In the genomic region with DNA sequence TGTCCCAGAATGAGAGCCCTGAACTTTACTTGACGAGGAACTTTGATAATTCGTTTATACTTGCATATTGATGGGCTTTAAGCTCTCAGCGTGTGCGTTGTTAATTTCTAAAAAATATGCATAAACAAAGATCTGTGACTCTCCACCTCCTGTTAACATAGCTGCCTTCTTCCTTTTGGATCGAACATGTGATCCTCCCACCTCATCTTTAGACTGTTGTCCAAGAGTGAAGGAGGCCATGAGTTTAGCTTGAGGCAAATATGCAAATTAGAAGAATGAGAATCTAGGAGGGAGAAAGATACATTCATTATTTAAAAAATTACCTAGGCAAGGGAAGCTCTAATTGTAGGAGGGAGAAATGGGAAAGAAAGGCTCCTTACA, we compare ENCODE assay signal across 8 cellular contexts. TPM values are rescaled to one million over a fixed set of nuclear protein-coding genes. Genes with fewer than 3 reads are reported as not detected.
DNase-seq lines count a peak whose midpoint lies in the region; ATAC-seq, FAIRE-seq and TF ChIP-seq lines count a peak whose summit lies in the region.

No MANE protein-coding gene starts in this region.

- H3K36me3 Mint-ChIP-seq in T-helper 17 cell (ENCODE audit: low read depth), result no peaks in the 10 kb centered on the region

- peaks cover 9% of the 10 kb centered on the region for H3K4me1 Mint-ChIP-seq in T-helper 17 cell

- peaks cover 8% of the 10 kb centered on the region for H3K27me3 Mint-ChIP-seq in T-helper 17 cell

- no peak for FAIRE-seq in D721Med (lab: Jason Lieb, UNC)

- ATAC-seq in T-helper 17 cell (no peak), HG02840 (IDR thresholded peaks at IDR 0.05; ENCODE audit: low FRiP score, unreplicated experiment) (no peak)

- TF ChIP-seq CTCF in fibroblast of the aortic adventitia (IDR thresholded peaks at IDR 0.05; ENCODE audit: insufficient read depth, low read length), result no peak
- TF ChIP-seq CTCF in D721Med (IDR thresholded peaks at IDR 0.05; ENCODE audit: insufficient read depth, missing control alignments), result no peak

- peak overlapping the region; percentile 88 for H3K4me3 ChIP-seq in fibroblast of the aortic adventitia (ENCODE audit: low read depth, low read length)
- H3K4me3 ChIP-seq in skeletal muscle cell (ENCODE audit: low read depth, low read length), result peak overlapping the region; percentile 68

- H3K9me3 ChIP-seq in T-helper 17 cell (ENCODE audit: control insufficient read depth, low read length, poor library complexity, severe bottlenecking), result no peaks in the 10 kb centered on the region

- peak overlapping the region; percentile 97 for H3K27ac Mint-ChIP-seq in T-helper 17 cell

- DNase-seq in NCI-H345 treated with DMSO at 0.1 percent for 48 hours (lab: John Stamatoyannopoulos, UW; ENCODE audit: unreplicated experiment), result peak; percentile 17
- DNase-seq in NCI-H345 (lab: John Stamatoyannopoulos, UW), result no peak
- DNase-seq in T-helper 17 cell, result no peak
- peak; percentile 25 for DNase-seq in fibroblast of the aortic adventitia (ENCODE audit: low read depth)
- DNase-seq in skeletal muscle cell (ENCODE audit: low read depth), result no peak
- no peak for DNase-seq in D721Med (ENCODE audit: insufficient read length, low spot score)
- DNase-seq in SIG-M5 (lab: John Stamatoyannopoulos, UW), result no peak

- peak overlapping the region; percentile 87 for H3K4me3 Mint-ChIP-seq in T-helper 17 cell

RNA-seq across cellular contexts. Expression of gene TTC8, which starts 0.6 kb away (rescaled TPM):
- 1 to 10 TPM; 2.8 to 3.4 TPM for total RNA-seq in T-helper 17 cell
- 32.8 and 62.6 TPM in 2 replicates for total RNA-seq in fibroblast of the aortic adventitia (ENCODE audit: low replicate concordance)

RNA-seq across cellular contexts. Expression of gene EML5, which starts 32.3 kb away (rescaled TPM):
- total RNA-seq in T-helper 17 cell (1 to 10 TPM; 3.1 to 3.7 TPM), fibroblast of the aortic adventitia (ENCODE audit: low replicate concordance) (under 0.01 TPM in 1 of 2 replicates, not detected in the other)

Comparison
In these comparisons a context has a peak if more than half of its experiments do, and no peak if none do; other contexts are left out.
1. DNase-seq: peak in NCI-H345 treated with DMSO at 0.1 percent for 48 hours (single experiment) and fibroblast of the aortic adventitia (single experiment); none in NCI-H345 (single experiment), T-helper 17 cell (0 of 3), skeletal muscle cell (single experiment), D721Med (single experiment) and SIG-M5 (single experiment).